ENCODE assay signal across 1 cellular context in genomic region chr9:109251080-109251775, GRCh38.
TF ChIP-seq lines count a peak whose summit lies in the region.

No MANE protein-coding gene starts in this region.

TF ChIP-seq in HepG2, 621 proteins besides CTCF, POLR2A, EP300 and RAD21 (continued from another document and continues in another):
- TF ChIP-seq ZXDC (CRISPR knock-in tag; IDR thresholded peaks at IDR 0.05) = no peak
- 0 out of 2 replicates have a peak, but pooled peaks have one; percentile 69 for TF ChIP-seq ZNF34 (CRISPR knock-in tag; IDR thresholded peaks at IDR 0.05; ENCODE audit: borderline replicate concordance)
- peak; percentile 96 for TF ChIP-seq SALL1 (CRISPR knock-in tag; IDR thresholded peaks at IDR 0.05)
- peak; percentile 80 for TF ChIP-seq RARA (CRISPR knock-in tag; IDR thresholded peaks at IDR 0.05)
- no peak; the same call in 1 of the 2 replicates for TF ChIP-seq ZMYM2 (CRISPR knock-in tag; IDR thresholded peaks at IDR 0.05)
- TF ChIP-seq ZNF790 (CRISPR knock-in tag; IDR thresholded peaks at IDR 0.05; ENCODE audit: borderline replicate concordance) = 0 out of 2 replicates have a peak, but pooled peaks have one; percentile 28
- no peak for TF ChIP-seq ZNF44 (CRISPR knock-in tag; IDR thresholded peaks at IDR 0.05)
- peak; percentile 51; the same call in 1 of the 2 replicates for TF ChIP-seq CBX5 (CRISPR knock-in tag; IDR thresholded peaks at IDR 0.05; ENCODE audit: borderline replicate concordance)
- 0 out of 2 replicates have a peak, but pooled peaks have one; percentile 28 for TF ChIP-seq ZNF318 (CRISPR knock-in tag; IDR thresholded peaks at IDR 0.05)
- TF ChIP-seq MYPOP (CRISPR knock-in tag; IDR thresholded peaks at IDR 0.05) = peak; percentile 87; the same call in 1 of the 2 replicates
- TF ChIP-seq GABPA (IDR thresholded peaks at IDR 0.05; ENCODE audit: low read depth, low read length) = no peak
- peak; percentile 27; the same call in 1 of the 2 replicates for TF ChIP-seq GABPA (CRISPR knock-in tag; IDR thresholded peaks at IDR 0.05; ENCODE audit: low read depth)
- TF ChIP-seq ZNF792 (CRISPR knock-in tag; IDR thresholded peaks at IDR 0.05) = peak; percentile 87
- TF ChIP-seq ARID3A (IDR thresholded peaks at IDR 0.05; ENCODE audit: low read depth, low read length) = peak; percentile 76
- TF ChIP-seq ZZZ3 (CRISPR knock-in tag; IDR thresholded peaks at IDR 0.05; ENCODE audit: borderline replicate concordance) = peak; percentile 69; the same call in 1 of the 2 replicates
- TF ChIP-seq ELF4 (CRISPR knock-in tag; IDR thresholded peaks at IDR 0.05; ENCODE audit: borderline replicate concordance) = peak; percentile 63; the same call in 1 of the 2 replicates
- no peak for TF ChIP-seq MTF1 (CRISPR knock-in tag; IDR thresholded peaks at IDR 0.05)
- TF ChIP-seq ISL2 (CRISPR knock-in tag; IDR thresholded peaks at IDR 0.05) = peak; percentile 76
- TF ChIP-seq ELF1 (CRISPR knock-in tag; IDR thresholded peaks at IDR 0.05) = peak; percentile 76
- TF ChIP-seq ZNF557 (CRISPR knock-in tag; IDR thresholded peaks at IDR 0.05) = no peak
- 0 out of 2 replicates have a peak, but pooled peaks have one; percentile 44 for TF ChIP-seq TFDP1 (CRISPR knock-in tag; IDR thresholded peaks at IDR 0.05; ENCODE audit: borderline replicate concordance)
- TF ChIP-seq FOXK2 (IDR thresholded peaks at IDR 0.05) = peak; percentile 84
- TF ChIP-seq KMT2B (CRISPR knock-in tag; IDR thresholded peaks at IDR 0.05) = peak; percentile 58
- TF ChIP-seq NR2F2 (IDR thresholded peaks at IDR 0.05; ENCODE audit: borderline replicate concordance, low read depth) = peak; percentile 63; the same call in 1 of the 2 replicates
- 0 out of 2 replicates have a peak, but pooled peaks have one; percentile 36 for TF ChIP-seq MXD4 (CRISPR knock-in tag; IDR thresholded peaks at IDR 0.05)
- no peak for TF ChIP-seq REXO4 (CRISPR knock-in tag; IDR thresholded peaks at IDR 0.05; ENCODE audit: borderline replicate concordance)
- no peak for TF ChIP-seq NFE2L1 (CRISPR knock-in tag; IDR thresholded peaks at IDR 0.05; ENCODE audit: borderline replicate concordance)
- no peak for TF ChIP-seq ZNF616 (CRISPR knock-in tag; IDR thresholded peaks at IDR 0.05; ENCODE audit: low read depth)
- TF ChIP-seq TBL1XR1 (IDR thresholded peaks at IDR 0.05; ENCODE audit: borderline replicate concordance, low read length, partially characterized antibody) = peak; percentile 4
- TF ChIP-seq ZNF460 (CRISPR knock-in tag; IDR thresholded peaks at IDR 0.05; ENCODE audit: borderline replicate concordance) = peak; percentile 17; the same call in 1 of the 2 replicates
- TF ChIP-seq ZNF614 (CRISPR knock-in tag; IDR thresholded peaks at IDR 0.05; ENCODE audit: borderline replicate concordance) = peak; percentile 30
- no peak for TF ChIP-seq ZNF773 (CRISPR knock-in tag; IDR thresholded peaks at IDR 0.05; ENCODE audit: borderline replicate concordance)
- no peak for TF ChIP-seq ZNF205 (CRISPR knock-in tag; IDR thresholded peaks at IDR 0.05)
- TF ChIP-seq ZNF619 (CRISPR knock-in tag; IDR thresholded peaks at IDR 0.05) = no peak
- TF ChIP-seq ZNF678 (CRISPR knock-in tag; IDR thresholded peaks at IDR 0.05) = no peak
- peak; percentile 97 for TF ChIP-seq ZBTB34 (CRISPR knock-in tag; IDR thresholded peaks at IDR 0.05)
- peak; percentile 58; the same call in 1 of the 2 replicates for TF ChIP-seq CHD2 (IDR thresholded peaks at IDR 0.05; ENCODE audit: low read depth, low read length)
- TF ChIP-seq BRF2 (CRISPR knock-in tag; IDR thresholded peaks at IDR 0.05) = no peak; the same call in 1 of the 2 replicates
- no peak; the same call in 1 of the 2 replicates for TF ChIP-seq KAT7 (CRISPR knock-in tag; IDR thresholded peaks at IDR 0.05; ENCODE audit: borderline replicate concordance)
- TF ChIP-seq KDM2A (CRISPR knock-in tag; IDR thresholded peaks at IDR 0.05; ENCODE audit: borderline replicate concordance, low read depth) = peak; percentile 16; the same call in 1 of the 2 replicates
- TF ChIP-seq JUN (CRISPR knock-in tag; IDR thresholded peaks at IDR 0.05) = peak; percentile 22; the same call in 1 of the 2 replicates
- no peak for TF ChIP-seq E2F5 (CRISPR knock-in tag; conservative IDR thresholded peaks at IDR 0.05)
- TF ChIP-seq SP5 (CRISPR knock-in tag; IDR thresholded peaks at IDR 0.05; ENCODE audit: borderline replicate concordance, low read depth) = peak; percentile 93
- peak; percentile 65 for TF ChIP-seq ZSCAN29 (CRISPR knock-in tag; conservative IDR thresholded peaks at IDR 0.05)
- TF ChIP-seq ZNF766 (CRISPR knock-in tag; IDR thresholded peaks at IDR 0.05; ENCODE audit: borderline replicate concordance) = 0 out of 2 replicates have a peak, but pooled peaks have one; percentile 12
- TF ChIP-seq KDM3A (CRISPR knock-in tag; IDR thresholded peaks at IDR 0.05; ENCODE audit: low read depth) = 0 out of 2 replicates have a peak, but pooled peaks have one; percentile 25
- no peak for TF ChIP-seq ZSCAN30 (CRISPR knock-in tag; IDR thresholded peaks at IDR 0.05)
